8 cellular contexts compared by ENCODE assay signal in genomic region chr1:22142315-22143064, GRCh38. TPM values are rescaled to one million over a fixed set of nuclear protein-coding genes. Genes with fewer than 3 reads are reported as not detected.
DNase-seq lines count a peak whose midpoint lies in the region; ATAC-seq and TF ChIP-seq lines count a peak whose summit lies in the region.

No MANE protein-coding gene starts in this region.

- CTCF ChIA-PET in A673 (lab: Charles Lee) (interaction anchor here (0.6 kb wide), 1 partner anchor 17 kb away, joined by 3 read pairs; no protein-coding TSS in a partner anchor), WTC11 (lab: Charles Lee) (interaction anchor here (0.6 to 3.8 kb wide), 35 partner anchors 9 to 278 kb away, joined by 3 to 36 read pairs (median 4); no protein-coding TSS in a partner anchor)

- H3K27me3 ChIP-seq in A673 (replicated peaks; ENCODE audit: insufficient read depth, low read depth, low read length, poor library complexity) (peaks cover 25% of the 10 kb centered on the region), heart left ventricle (peaks cover 0 to 52% (median 12%) of the 10 kb centered on the region in 9 donors), prostate gland (replicated peaks; ENCODE audit: insufficient read depth) (no peaks in the 10 kb centered on the region)

- no TSS peak for BruUV-seq in A673 (replicated peaks; lab: Mats Ljungman, UMichigan)

- ATAC-seq in GM19351 (IDR thresholded peaks at IDR 0.05; ENCODE audit: unreplicated experiment): peak; percentile 30
- peak; percentile 13 for ATAC-seq in WTC11
- ATAC-seq in heart left ventricle: peak in 3 of 4 donors; percentile 16 to 58 (median 43)
- no peak for ATAC-seq in HG03095 (IDR thresholded peaks at IDR 0.05; ENCODE audit: unreplicated experiment)

- H3K36me3 ChIP-seq in A673 (ENCODE audit: insufficient read depth, low read length, poor library complexity, severe bottlenecking) (no peaks in the 10 kb centered on the region), heart left ventricle (no peaks in the 10 kb centered on the region), prostate gland (no peaks in the 10 kb centered on the region)

- intact Hi-C loops in A673 (cut with micrococcal nuclease; ENCODE audit: unreplicated experiment): no loop called here
- intact Hi-C loops in heart left ventricle (cut with DNase I): no loop called here
- intact Hi-C loops in prostate gland (cut with DNase I): no loop called here

- peak overlapping the region; percentile 10 for H3K4me3 ChIP-seq in A673 (ENCODE audit: low read depth, low read length, poor library complexity, severe bottlenecking)
- H3K4me3 ChIP-seq in heart left ventricle: peak overlapping the region in 11 of 12 donors; percentile 29 to 67 (median 50)
- H3K4me3 ChIP-seq in prostate gland: peak overlapping the region; percentile 48 to 54

- POLR2A ChIA-PET in A673 (lab: Charles Lee; ENCODE audit: low non-redundant PET): no interaction called here
- POLR2A ChIA-PET in WTC11 (lab: Charles Lee): interaction anchor here (0.5 kb wide), 1 partner anchor 43 kb away, joined by 5 read pairs; no protein-coding TSS in a partner anchor

- no peak for TF ChIP-seq POLR2A in heart left ventricle (IDR thresholded peaks at IDR 0.05)
- no peak for TF ChIP-seq POLR2A in prostate gland (IDR thresholded peaks at IDR 0.05)

- TF ChIP-seq CTCF in A673 (conservative IDR thresholded peaks at IDR 0.05; ENCODE audit: low read depth, low read length) (no peak), WTC11 (IDR thresholded peaks at IDR 0.05) (no peak), heart left ventricle (IDR thresholded peaks at IDR 0.05) (no peak), prostate gland (IDR thresholded peaks at IDR 0.05) (peak in 2 of 4 experiments; percentile 21 to 26)

- H3K9me3 Mint-ChIP-seq in WTC11: no peaks in the 10 kb centered on the region

- H3K9me3 ChIP-seq in A673 (ENCODE audit: low read depth, low read length, poor library complexity, severe bottlenecking): no peaks in the 10 kb centered on the region
- no peaks in the 10 kb centered on the region for H3K9me3 ChIP-seq in heart left ventricle
- H3K9me3 ChIP-seq in prostate gland: no peaks in the 10 kb centered on the region

- H3K4me3 Mint-ChIP-seq in WTC11: peak overlapping the region; percentile 64

- WGBS in heart left ventricle, 4 donors: 0 to 2% (median 0%) methylated on average over 11 to 102 of the region's 102 CpGs
- WGBS in prostate gland: 0% methylated on average over 31 of the region's 102 CpGs

- H3K27me3 Mint-ChIP-seq in WTC11 (ENCODE audit: low read depth): peaks cover 41% of the 10 kb centered on the region

- no peaks in the 10 kb centered on the region for H3K36me3 Mint-ChIP-seq in WTC11

- H3K4me1 Mint-ChIP-seq in WTC11: peaks cover 32% of the 10 kb centered on the region

- H3K27ac ChIP-seq in A673 (ENCODE audit: low read depth, low read length, poor library complexity, severe bottlenecking): no peak overlapping the region
- H3K27ac ChIP-seq in heart left ventricle: no peak overlapping the region
- H3K27ac ChIP-seq in prostate gland: peak overlapping the region; percentile 66 to 76

- H3K4me1 ChIP-seq in A673 (ENCODE audit: insufficient read depth, low read length, poor library complexity, severe bottlenecking): no peaks in the 10 kb centered on the region
- H3K4me1 ChIP-seq in heart left ventricle: peaks cover 0 to 19% (median 8%) of the 10 kb centered on the region in 12 donors
- peaks cover 5% of the 10 kb centered on the region for H3K4me1 ChIP-seq in prostate gland (replicated peaks)

- no peak overlapping the region for H3K27ac Mint-ChIP-seq in WTC11

- DNase-seq in A673 (ENCODE audit: low spot score) (no peak), WTC11 (ENCODE audit: low spot score) (peak; percentile 54), heart left ventricle (no peak), prostate gland (ENCODE audit: low spot score) (peak; percentile 42), T-helper 1 cell (no peak), NOMO-1 (lab: John Stamatoyannopoulos, UW; ENCODE audit: unreplicated experiment in 2 of 2) (no peak)

TF ChIP-seq in WTC11, 78 proteins besides CTCF, POLR2A, EP300 and RAD21 (continues in another document):
- TF ChIP-seq E2F5 (CRISPR knock-in tag; IDR thresholded peaks at IDR 0.05) (no peak), FOXP4 (CRISPR knock-in tag; IDR thresholded peaks at IDR 0.05) (no peak), PREB (CRISPR knock-in tag; IDR thresholded peaks at IDR 0.05; ENCODE audit: borderline replicate concordance) (no peak), ETV6 (CRISPR knock-in tag; IDR thresholded peaks at IDR 0.05) (peak; percentile 32; the same call in 1 of the 2 replicates), ZNF532 (CRISPR knock-in tag; IDR thresholded peaks at IDR 0.05; ENCODE audit: borderline replicate concordance) (no peak), CBFB (CRISPR knock-in tag; IDR thresholded peaks at IDR 0.05; ENCODE audit: low read depth) (no peak)

RNA-seq across cellular contexts. Expression of gene WNT4, which starts 0.4 kb away (rescaled TPM):
- total RNA-seq in A673 (2021) (not detected in 2 replicates), WTC11 (2021) (0.69 to 0.85 TPM (median 0.70 TPM) in 3 replicates), heart left ventricle (under 1 TPM in 6 of 9 donors, not detected in 3; 0.07 to 0.38 (median 0.09) TPM), prostate gland (1 to 10 TPM; 3.0 to 3.4 TPM)
- under 1 TPM; 0.04 to 0.07 TPM for polyA plus RNA-seq in heart left ventricle

Comparison
In these comparisons a context has a peak if more than half of its experiments do, and no peak if none do; other contexts are left out.
1. DNase-seq: peak in WTC11 (single experiment) and prostate gland (single experiment); none in A673 (single experiment), heart left ventricle (0 of 5), T-helper 1 cell (0 of 5) and NOMO-1 (0 of 2).
2. H3K27ac ChIP-seq: peak in prostate gland (2 of 2); none in A673 (single experiment) and heart left ventricle (0 of 12).
3. Peak in every context shown above with its lines, with median percentiles within 50 percentile points of each other: H3K4me3 ChIP-seq.